Comparison of ENCODE assay signal across 1 cellular context in genomic region chr1:203273869-203274602, GRCh38.
TF ChIP-seq lines count a peak whose summit lies in the region.

No MANE protein-coding gene starts in this region.

TF ChIP-seq in HCT116, 20 proteins besides CTCF, POLR2A, EP300 and RAD21 (continued from another document):
- no peak for TF ChIP-seq TCF7L2 (IDR thresholded peaks at IDR 0.05; ENCODE audit: borderline replicate concordance, extremely low read depth, insufficient read depth, insufficient read length)
- no peak for TF ChIP-seq ZNF274 (IDR thresholded peaks at IDR 0.05; ENCODE audit: low read depth, low read length)
- TF ChIP-seq CBX3 (IDR thresholded peaks at IDR 0.05; ENCODE audit: low read depth), result no peak
- TF ChIP-seq MAX (IDR thresholded peaks at IDR 0.05), result no peak
- TF ChIP-seq EGR1 (IDR thresholded peaks at IDR 0.05; ENCODE audit: low read depth), result no peak
- no peak for TF ChIP-seq EZH2 (IDR thresholded peaks at IDR 0.05)
- no peak for TF ChIP-seq YY1 (IDR thresholded peaks at IDR 0.05; ENCODE audit: extremely low read depth, insufficient replicate concordance, low read depth, low read length)
- TF ChIP-seq ELF1 (IDR thresholded peaks at IDR 0.05; ENCODE audit: borderline replicate concordance, low read depth), result no peak
- no peak for TF ChIP-seq FOSL1 (IDR thresholded peaks at IDR 0.05; ENCODE audit: low read depth)
